Comparison of ENCODE assay signal across 13 cellular contexts in the genomic region with DNA sequence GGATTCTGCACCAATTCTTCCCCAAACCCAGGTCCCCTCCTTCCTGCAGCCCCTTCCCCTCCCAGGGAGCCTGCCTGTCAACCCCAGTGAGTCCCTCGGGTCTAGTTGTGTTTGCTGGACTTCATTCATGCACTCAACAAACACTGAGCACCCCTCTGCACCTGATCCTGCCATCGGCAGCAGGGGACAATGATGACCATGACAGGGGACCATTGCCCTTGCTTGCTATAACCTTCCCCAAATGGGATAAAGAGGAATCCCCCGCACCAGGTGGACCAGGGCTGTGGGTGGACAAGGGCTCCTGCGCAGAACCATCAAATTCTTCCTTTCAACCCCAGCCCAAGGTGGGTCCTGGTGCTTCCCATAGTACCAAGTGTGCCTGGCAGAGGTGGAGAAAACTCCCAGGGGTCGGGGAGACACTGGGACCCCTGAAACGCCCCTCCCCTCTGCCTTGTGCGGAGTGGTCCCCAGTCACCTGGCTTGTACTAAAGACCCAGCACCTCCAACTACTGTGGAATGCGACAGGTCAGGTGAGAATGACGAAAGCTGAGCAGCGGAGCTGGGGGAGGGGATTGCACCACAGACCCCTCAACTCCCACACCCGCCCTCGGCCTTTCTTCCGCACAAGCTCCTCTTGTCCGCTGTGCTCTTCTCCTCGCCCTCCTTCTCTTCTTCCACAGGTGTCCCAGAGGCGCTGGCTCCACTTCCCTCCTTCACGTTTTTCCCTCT.
"Had no signal": no experiment of that assay in that cellular context is flagged by ENCODE, and none has a peak within 500 bp of the region (broad histone marks: within the 10 kb centered on the region; RNA-seq: fewer than 3 reads in every experiment).

No MANE protein-coding gene starts in this region.

- H3K9me3 ChIP-seq: ascending aorta, heart left ventricle, right atrium auricular region, suprapubic skin, upper lobe of left lung had no signal

- H3K4me3 ChIP-seq: ascending aorta, heart left ventricle, right atrium auricular region, smooth muscle cell, suprapubic skin, upper lobe of left lung had no signal

- H3K4me1 ChIP-seq: ascending aorta, right atrium auricular region, suprapubic skin, upper lobe of left lung had no signal

- H3K9me3 Mint-ChIP-seq: activated CD4-positive, alpha-beta memory T cell treated with anti-CD3 and anti-CD28 coated beads for 36 hours had no signal

- H3K36me3 Mint-ChIP-seq: activated CD4-positive, alpha-beta memory T cell treated with anti-CD3 and anti-CD28 coated beads for 36 hours; activated naive CD8-positive, alpha-beta T cell had no signal

- H3K4me3 Mint-ChIP-seq: activated CD4-positive, alpha-beta memory T cell treated with anti-CD3 and anti-CD28 coated beads for 36 hours had no signal

- H3K27ac Mint-ChIP-seq: activated CD4-positive, alpha-beta memory T cell treated with anti-CD3 and anti-CD28 coated beads for 36 hours had no signal

- H3K27me3 ChIP-seq: ascending aorta, heart left ventricle, right atrium auricular region, suprapubic skin, upper lobe of left lung had no signal

- H3K27me3 Mint-ChIP-seq: activated CD4-positive, alpha-beta memory T cell treated with anti-CD3 and anti-CD28 coated beads for 36 hours; activated naive CD8-positive, alpha-beta T cell had no signal

- H3K36me3 ChIP-seq: ascending aorta, heart left ventricle, right atrium auricular region, suprapubic skin, upper lobe of left lung had no signal

- H3K4me2 ChIP-seq: smooth muscle cell had no signal

- H3K27ac ChIP-seq: ascending aorta, heart left ventricle, right atrium auricular region, suprapubic skin, upper lobe of left lung had no signal

- DNase-seq: activated CD4-positive, alpha-beta memory T cell treated with anti-CD3 and anti-CD28 coated beads for 36 hours; activated CD4-positive, alpha-beta T cell treated with anti-CD3 and anti-CD28 coated beads for 1 hour; activated gamma-delta T cell; activated T-cell treated with anti-CD3 and anti-CD28 coated beads, Interleukin-2, amount 50 U/mL, for 48 hours; heart left ventricle; stimulated activated naive CD4-positive, alpha-beta T cell treated with Interleukin-2 at 50 U/mL for 16 hours; T-helper 9 cell; upper lobe of left lung had no signal
